Comparison of ENCODE assay signal across 9 cellular contexts in the genomic region with DNA sequence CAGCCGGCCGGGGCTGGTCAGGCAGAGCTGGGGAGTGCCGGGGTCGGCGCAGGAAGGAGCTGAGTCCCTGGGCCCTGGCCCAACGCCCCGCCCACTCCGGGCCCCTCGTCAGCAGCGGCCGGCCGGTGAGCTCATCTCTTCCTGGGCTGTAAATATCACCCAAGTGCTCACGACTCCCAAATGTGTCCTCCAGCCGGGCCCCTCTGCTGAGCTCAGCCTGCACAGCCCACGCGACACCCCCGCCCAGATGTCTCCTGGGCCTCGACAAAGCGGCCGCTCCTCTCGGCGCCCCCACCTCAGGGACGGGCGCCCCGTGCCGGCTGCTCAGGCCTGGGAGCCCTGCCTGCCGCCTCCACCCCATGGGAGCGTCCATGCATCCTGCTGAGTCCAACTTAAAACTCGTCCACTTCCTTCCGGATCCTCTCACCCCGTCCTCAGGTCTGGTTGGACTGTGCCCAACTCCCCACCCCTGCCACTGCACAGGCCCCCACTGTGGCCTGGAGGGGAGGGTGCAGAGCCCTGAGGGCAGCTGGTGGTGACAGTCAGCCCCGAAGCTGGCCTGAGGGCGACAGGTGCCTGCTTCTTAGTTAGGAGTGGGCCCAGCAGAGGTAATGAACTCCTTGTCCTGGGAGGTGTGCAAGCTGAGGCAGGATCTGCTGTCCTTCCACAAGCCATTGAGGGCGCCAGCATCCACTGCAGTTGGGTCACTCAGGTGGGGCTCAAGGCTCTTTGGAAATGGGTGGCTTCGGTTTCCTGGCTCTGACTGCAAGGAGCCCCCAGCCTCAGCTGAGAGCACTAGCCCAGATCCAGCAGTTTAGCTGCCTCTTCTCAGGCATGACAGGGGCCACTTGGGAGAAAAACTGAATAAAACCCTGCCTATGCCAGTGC. TPM values are rescaled to one million over a fixed set of nuclear protein-coding genes. Genes with fewer than 3 reads are reported as not detected.
DNase-seq lines count a peak whose midpoint lies in the region; ATAC-seq and TF ChIP-seq lines count a peak whose summit lies in the region.
"Had no signal": no experiment of that assay in that cellular context is flagged by ENCODE, and none has a peak within 500 bp of the region (broad histone marks: within the 10 kb centered on the region; RNA-seq: fewer than 3 reads in every experiment).

No MANE protein-coding gene starts in this region.

- 40 to 71% methylated on average over 13 to 28 of the region's 35 CpGs for WGBS in upper lobe of left lung, 2 donors

- H3K4me3 Mint-ChIP-seq in activated naive CD8-positive, alpha-beta T cell treated with anti-CD3 and anti-CD28 coated beads, Interleukin-2, amount 10 ng/mL, durations not matched to agents 7 days and 5 days, result peak overlapping the region; percentile 52
- H3K4me3 Mint-ChIP-seq: activated T-helper 1 cell treated with anti-CD3 and anti-CD28 coated beads, Interleukin-12 subunit alpha, Interleukin-12 subunit beta, Interleukin-2, Interleukin-4 antibody, amounts not matched to agents 30 ng/mL and 10 ng/mL and 1 ng/mL, durations not matched to agents 14 hours and 24 hours and 36 hours had no signal

- H3K9me3 ChIP-seq in upper lobe of left lung, result no peaks in the 10 kb centered on the region

- H3K4me3 ChIP-seq in upper lobe of left lung, result peak overlapping the region in 2 of 4 donors; percentile 6 to 20

- peaks cover 20% of the 10 kb centered on the region for H3K4me1 Mint-ChIP-seq in activated naive CD8-positive, alpha-beta T cell treated with anti-CD3 and anti-CD28 coated beads, Interleukin-2, amount 10 ng/mL, durations not matched to agents 7 days and 5 days

- no peaks in the 10 kb centered on the region for H3K36me3 ChIP-seq in upper lobe of left lung

- no peak for TF ChIP-seq CTCF in upper lobe of left lung (IDR thresholded peaks at IDR 0.05)

- no peaks in the 10 kb centered on the region for H3K36me3 Mint-ChIP-seq in activated naive CD8-positive, alpha-beta T cell treated with anti-CD3 and anti-CD28 coated beads, Interleukin-2, amount 10 ng/mL, durations not matched to agents 7 days and 5 days

- H3K27me3 ChIP-seq in upper lobe of left lung, result no peaks in the 10 kb centered on the region

- DNase-seq in activated gamma-delta T cell (lab: John Stamatoyannopoulos, UW) (peak; percentile 35), activated gamma-delta T cell treated with Interleukin-2 at 50 U/mL for 16 hours (no peak), left kidney (ENCODE audit: low read depth, low spot score) (peak; percentile 87), upper lobe of left lung (peak in 1 of 2 donors; percentile 88), NCI-H2081 treated with DMSO at 0.1 percent for 48 hours (lab: John Stamatoyannopoulos, UW) (no peak), NCI-H748 (lab: John Stamatoyannopoulos, UW; ENCODE audit: unreplicated experiment) (no peak)
- DNase-seq in activated naive CD8-positive, alpha-beta T cell treated with anti-CD3 and anti-CD28 coated beads, Interleukin-2, amount 10 ng/mL, durations not matched to agents 7 days and 5 days, result peak; percentile 62

- ATAC-seq in activated naive CD8-positive, alpha-beta T cell treated with anti-CD3 and anti-CD28 coated beads, Interleukin-2, amount 10 ng/mL, durations not matched to agents 7 days and 5 days (ENCODE audit: low read depth), result peak; percentile 8
- ATAC-seq in upper lobe of left lung (ENCODE audit: low FRiP score in 2 of 2) (peak in 1 of 2 donors; percentile 41), HG02678 (IDR thresholded peaks at IDR 0.05; ENCODE audit: unreplicated experiment) (no peak)

- H3K27me3 Mint-ChIP-seq in activated naive CD8-positive, alpha-beta T cell treated with anti-CD3 and anti-CD28 coated beads, Interleukin-2, amount 10 ng/mL, durations not matched to agents 7 days and 5 days, result no peaks in the 10 kb centered on the region

- no peak for TF ChIP-seq POLR2A in upper lobe of left lung (IDR thresholded peaks at IDR 0.05)

- H3K4me1 ChIP-seq in upper lobe of left lung, result peaks cover 41 to 59% (median 44%) of the 10 kb centered on the region in 4 donors

- TF ChIP-seq EP300 in upper lobe of left lung (IDR thresholded peaks at IDR 0.05), result no peak

- POLR2A ChIA-PET in activated naive CD8-positive, alpha-beta T cell treated with anti-CD3 and anti-CD28 coated beads, Interleukin-2, amount 10 ng/mL, durations not matched to agents 7 days and 5 days (lab: Charles Lee), result interaction anchor here (0.7 to 1.8 kb wide), 4 partner anchors 27 to 82 kb away, joined by 3 to 10 read pairs (median 3); no protein-coding TSS in a partner anchor

- peak overlapping the region; percentile 58 to 73 (median 68) for H3K27ac ChIP-seq in upper lobe of left lung

- peak overlapping the region; percentile 89 for H3K27ac Mint-ChIP-seq in activated naive CD8-positive, alpha-beta T cell treated with anti-CD3 and anti-CD28 coated beads, Interleukin-2, amount 10 ng/mL, durations not matched to agents 7 days and 5 days
- H3K27ac Mint-ChIP-seq: activated T-helper 1 cell treated with anti-CD3 and anti-CD28 coated beads, Interleukin-12 subunit alpha, Interleukin-12 subunit beta, Interleukin-2, Interleukin-4 antibody, amounts not matched to agents 30 ng/mL and 10 ng/mL and 1 ng/mL, durations not matched to agents 14 hours and 24 hours and 36 hours had no signal

- H3K9me3 Mint-ChIP-seq in activated naive CD8-positive, alpha-beta T cell treated with anti-CD3 and anti-CD28 coated beads, Interleukin-2, amount 10 ng/mL, durations not matched to agents 7 days and 5 days, result no peaks in the 10 kb centered on the region
- H3K9me3 Mint-ChIP-seq: activated T-helper 1 cell treated with anti-CD3 and anti-CD28 coated beads, Interleukin-12 subunit alpha, Interleukin-12 subunit beta, Interleukin-2, Interleukin-4 antibody, amounts not matched to agents 30 ng/mL and 10 ng/mL and 1 ng/mL, durations not matched to agents 14 hours and 24 hours and 36 hours had no signal

RNA-seq across cellular contexts. Expression of gene RTN4R, which starts 28.8 kb away (rescaled TPM):
- total RNA-seq in activated naive CD8-positive, alpha-beta T cell treated with anti-CD3 and anti-CD28 coated beads, Interleukin-2, amount 10 ng/mL, durations not matched to agents 7 days and 5 days, result 1 to 10 TPM; 5.7 to 6.1 TPM
- 10 to 100 TPM in 2 of 6 donors, 1 to 10 TPM in 4; 2.6 to 13.0 (median 9.0) TPM for total RNA-seq in upper lobe of left lung

Comparison
In these comparisons a context has a peak if more than half of its experiments do, and no peak if none do; other contexts are left out.
1. DNase-seq: peak in activated gamma-delta T cell (single experiment), activated naive CD8-positive, alpha-beta T cell treated with anti-CD3 and anti-CD28 coated beads, Interleukin-2, amount 10 ng/mL, durations not matched to agents 7 days and 5 days (single experiment) and left kidney (single experiment); none in activated gamma-delta T cell treated with Interleukin-2 at 50 U/mL for 16 hours (single experiment), NCI-H2081 treated with DMSO at 0.1 percent for 48 hours (single experiment) and NCI-H748 (single experiment).